ENCODE assay signal across 7 cellular contexts in genomic region chr3:126474498-126475410, GRCh38. TPM values are rescaled to one million over a fixed set of nuclear protein-coding genes. Genes with fewer than 3 reads are reported as not detected.
DNase-seq lines count a peak whose midpoint lies in the region; ATAC-seq, FAIRE-seq and TF ChIP-seq lines count a peak whose summit lies in the region.

No MANE protein-coding gene starts in this region.

- FAIRE-seq in HTR-8/SVneo (lab: Jason Lieb, UNC): no peak

- H3K27ac ChIP-seq in dorsolateral prefrontal cortex: peak overlapping the region in 49 of 59 donors; percentile 23 to 95 (median 85)

- POLR2A ChIA-PET in GM10248 (lab: Yijun Ruan, JAX): no interaction called here

- H3K27me3 ChIP-seq in dorsolateral prefrontal cortex: no peaks in the 10 kb centered on the region

- peaks cover 9% of the 10 kb centered on the region for H3K36me3 Mint-ChIP-seq in memory B cell

- H3K9me3 Mint-ChIP-seq in memory B cell: no peaks in the 10 kb centered on the region

- H3K4me3 ChIP-seq in dorsolateral prefrontal cortex: peak overlapping the region; percentile 65 to 93 (median 79)

- peak overlapping the region; percentile 50 for H3K27ac Mint-ChIP-seq in memory B cell

- DNase-seq in GM10248 (ENCODE audit: extremely low spot score): peak; percentile 59
- peak; percentile 23 for DNase-seq in HTR-8/SVneo (ENCODE audit: insufficient read length, low spot score)
- DNase-seq in UCSD-AML1 (lab: John Stamatoyannopoulos, UW; ENCODE audit: unreplicated experiment): peak; percentile 52
- DNase-seq in dorsolateral prefrontal cortex: peak in 3 of 10 donors; percentile 30 to 52 (median 48)
- DNase-seq in memory B cell (ENCODE audit: low spot score in 2 of 2): peak in 1 of 2 donors; percentile 13
- DNase-seq in stimulated activated naive CD4-positive, alpha-beta T cell (lab: John Stamatoyannopoulos, UW): peak in 4 of 6 experiments; percentile 34 to 52 (median 42)

- intact Hi-C loops in dorsolateral prefrontal cortex (cut with DNase I): loop anchor here (1.0 to 10.0 kb wide), 9 partner anchors 80 to 560 kb away; partner anchors contain the start of genes KLF15 (in 2 of the 2), CFAP100 (in 1 of the 2) and PLXNA1 (in 1 of the 2)

- CTCF ChIA-PET in GM10248 (lab: Yijun Ruan, JAX): interaction anchor here (0.7 to 1.8 kb wide), 7 partner anchors 13 to 1072 kb away, joined by 3 to 7 read pairs (median 5); no protein-coding TSS in a partner anchor

- no peak for TF ChIP-seq CTCF in GM10248 (IDR thresholded peaks at IDR 0.05; ENCODE audit: control extremely low read depth, extremely low read depth, low read depth, missing control alignments)
- TF ChIP-seq CTCF in dorsolateral prefrontal cortex (IDR thresholded peaks at IDR 0.05 in 54 of 56, conservative IDR thresholded peaks at IDR 0.05 in 2 of 56; ENCODE audit: low read depth in 1 of 56, partially characterized antibody in 56 of 56): peak in 1 of 56 donors; percentile 3

- H3K27me3 Mint-ChIP-seq in memory B cell: no peaks in the 10 kb centered on the region

- peak; percentile 26 for ATAC-seq in GM21447 (IDR thresholded peaks at IDR 0.05; ENCODE audit: unreplicated experiment)
- ATAC-seq in memory B cell (ENCODE audit: low read depth): no peak

- H3K4me3 Mint-ChIP-seq in memory B cell: peak overlapping the region; percentile 86

- H3K4me1 Mint-ChIP-seq in memory B cell: peaks cover 27% of the 10 kb centered on the region

RNA-seq across cellular contexts. Expression of gene ZXDC, which starts 0.9 kb away (rescaled TPM):
- total RNA-seq in dorsolateral prefrontal cortex: 10 to 100 TPM; 28.6 to 58.7 (median 41.4) TPM

RNA-seq across cellular contexts. Expression of gene UROC1, which starts 42.8 kb away (rescaled TPM):
- total RNA-seq in dorsolateral prefrontal cortex: under 1 TPM in 91 of 120 experiments, not detected in 29; 0.11 to 0.76 (median 0.34) TPM

RNA-seq across cellular contexts. Expression of gene CHST13, which starts 49.2 kb away (rescaled TPM):
- 1 to 10 TPM in 5 of 120 experiments, under 1 TPM in 59, not detected in 56; 0.23 to 1.3 (median 0.48) TPM for total RNA-seq in dorsolateral prefrontal cortex
